In the genomic region with DNA sequence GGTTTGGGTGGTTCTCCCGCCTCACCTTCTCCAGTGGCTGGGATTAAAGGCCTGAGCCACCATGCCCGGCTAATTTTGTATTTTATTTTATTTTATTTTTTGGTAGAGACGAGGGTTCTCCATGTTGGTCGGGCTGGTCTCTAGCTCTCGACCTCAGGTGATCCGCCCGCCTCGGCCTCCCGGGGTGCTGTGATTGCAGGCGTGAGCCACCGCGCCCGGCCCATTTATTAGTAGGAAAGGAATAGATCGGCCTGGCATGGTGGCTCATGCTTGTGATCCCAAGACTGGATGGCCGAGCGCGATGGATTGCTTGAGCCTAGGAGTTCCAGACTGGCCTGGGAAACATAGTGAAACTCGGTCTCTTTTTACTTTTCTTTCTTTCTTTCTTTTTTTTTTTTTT, we compare ENCODE assay signal across 27 cellular contexts.
"Had no signal": no experiment of that assay in that cellular context is flagged by ENCODE, and none has a peak within 500 bp of the region (broad histone marks: within the 10 kb centered on the region; RNA-seq: fewer than 3 reads in every experiment).

No MANE protein-coding gene starts in this region.

- H3K4me3 Mint-ChIP-seq: naive thymus-derived CD8-positive, alpha-beta T cell; natural killer cell treated with Interleukin-12 subunit alpha and Interleukin-12 subunit beta and Interleukin-15 and Interleukin-18, amount 100 ng/mL, for 72 hours; nephron progenitor cell; neural crest cell; stimulated activated effector memory CD8-positive, alpha-beta T cell treated with anti-CD3 and anti-CD28 coated beads, Interleukin-12 subunit alpha, Interleukin-12 subunit beta, amount 100 ng/mL, for 72 hours; stimulated activated naive B cell treated with anti-CD40 and anti-IgM and Interleukin-4, amounts not matched to agents 10 μg/mL and 1 μg/mL and 100 μg/mL, for 72 hours; stimulated activated naive CD8-positive, alpha-beta T cell treated with anti-CD3 and anti-CD28 coated beads, Interleukin-15, Interleukin-2, amounts not matched to agents 100 ng/mL and 50 ng/mL, for 24 hours; type B pancreatic cell had no signal

- H3K9me3 ChIP-seq: neutrophil, pancreas, psoas muscle, right lobe of liver, sigmoid colon, stomach, tibial artery, transverse colon, upper lobe of right lung, uterus had no signal

- H3K27ac Mint-ChIP-seq: natural killer cell treated with Interleukin-12 subunit alpha and Interleukin-12 subunit beta and Interleukin-15 and Interleukin-18, amount 100 ng/mL, for 72 hours; progenitor cell of endocrine pancreas; stimulated activated effector memory CD8-positive, alpha-beta T cell treated with anti-CD3 and anti-CD28 coated beads, Interleukin-12 subunit alpha, Interleukin-12 subunit beta, amount 100 ng/mL, for 72 hours; stimulated activated naive B cell treated with anti-CD40 and anti-IgM and Interleukin-4, amounts not matched to agents 10 μg/mL and 1 μg/mL and 100 μg/mL, for 72 hours; stimulated activated naive CD8-positive, alpha-beta T cell treated with anti-CD3 and anti-CD28 coated beads, Interleukin-15, Interleukin-2, amounts not matched to agents 100 ng/mL and 50 ng/mL, for 24 hours; type B pancreatic cell had no signal

- H3K9me3 Mint-ChIP-seq: natural killer cell treated with Interleukin-12 subunit alpha and Interleukin-12 subunit beta and Interleukin-15 and Interleukin-18, amount 100 ng/mL, for 72 hours; stimulated activated effector memory CD8-positive, alpha-beta T cell treated with anti-CD3 and anti-CD28 coated beads, Interleukin-12 subunit alpha, Interleukin-12 subunit beta, amount 100 ng/mL, for 72 hours; stimulated activated naive CD8-positive, alpha-beta T cell treated with anti-CD3 and anti-CD28 coated beads, Interleukin-15, Interleukin-2, amounts not matched to agents 100 ng/mL and 50 ng/mL, for 24 hours had no signal

- H3K4me1 ChIP-seq: pancreas, psoas muscle, right lobe of liver, sigmoid colon, stomach, tibial artery, transverse colon, upper lobe of right lung, uterus had no signal

- H3K27me3 Mint-ChIP-seq: naive thymus-derived CD8-positive, alpha-beta T cell; progenitor cell of endocrine pancreas; stimulated activated naive CD8-positive, alpha-beta T cell treated with anti-CD3 and anti-CD28 coated beads, Interleukin-15, Interleukin-2, amounts not matched to agents 100 ng/mL and 50 ng/mL, for 24 hours had no signal

- H3K4me3 ChIP-seq: pancreas, psoas muscle, right lobe of liver, sigmoid colon, stomach, tibial artery, transverse colon, upper lobe of right lung, uterus had no signal

- H3K27me3 ChIP-seq: neutrophil, pancreas, right lobe of liver, sigmoid colon, stomach, tibial artery, transverse colon, upper lobe of right lung, uterus had no signal

- H3K36me3 Mint-ChIP-seq: natural killer cell treated with Interleukin-12 subunit alpha and Interleukin-12 subunit beta and Interleukin-15 and Interleukin-18, amount 100 ng/mL, for 72 hours; stimulated activated effector memory CD8-positive, alpha-beta T cell treated with anti-CD3 and anti-CD28 coated beads, Interleukin-12 subunit alpha, Interleukin-12 subunit beta, amount 100 ng/mL, for 72 hours; type B pancreatic cell had no signal

- FAIRE-seq: pancreas, small intestine had no signal

- DNase-seq: nephron progenitor cell; nucleus accumbens; pancreas; psoas muscle; right cardiac atrium; right lobe of liver; sigmoid colon; small intestine; stimulated activated CD4-positive, alpha-beta T cell treated with anti-CD3 and anti-CD28 coated beads, Interleukin-15, amount 100 ng/mL, for 24 hours; stimulated activated CD4-positive, alpha-beta T cell treated with anti-CD3 and anti-CD28 coated beads, Interleukin-2, amount 100 ng/mL, for 24 hours; stimulated activated CD4-positive, alpha-beta T cell treated with anti-CD3 and anti-CD28 coated beads, Interleukin-2, amount 100 ng/mL, for 48 hours; stimulated activated CD4-positive, alpha-beta T cell treated with anti-CD3 and anti-CD28 coated beads, Interleukin-4, amount 100 ng/mL, for 24 hours; stimulated activated naive B cell treated with anti-CD40 and anti-IgM and Interleukin-4, amounts not matched to agents 10 μg/mL and 1 μg/mL and 100 μg/mL, for 72 hours; stimulated activated naive CD4-positive, alpha-beta T cell treated with Interleukin-2 at 50 U/mL for 16 hours; stomach; tibial artery; transverse colon; upper lobe of right lung; uterus had no signal

- H3K4me1 Mint-ChIP-seq: neural crest cell; stimulated activated effector memory CD8-positive, alpha-beta T cell treated with anti-CD3 and anti-CD28 coated beads, Interleukin-12 subunit alpha, Interleukin-12 subunit beta, amount 100 ng/mL, for 72 hours; stimulated activated naive B cell treated with anti-CD40 and anti-IgM and Interleukin-4, amounts not matched to agents 10 μg/mL and 1 μg/mL and 100 μg/mL, for 72 hours had no signal

- ATAC-seq: naive thymus-derived CD8-positive, alpha-beta T cell; natural killer cell treated with Interleukin-12 subunit alpha and Interleukin-12 subunit beta and Interleukin-15 and Interleukin-18, amount 100 ng/mL, for 72 hours; pancreas; psoas muscle; right cardiac atrium; right lobe of liver; stimulated activated effector memory CD8-positive, alpha-beta T cell treated with anti-CD3 and anti-CD28 coated beads, Interleukin-12 subunit alpha, Interleukin-12 subunit beta, amount 100 ng/mL, for 72 hours; stimulated activated naive B cell treated with anti-CD40 and anti-IgM and Interleukin-4, amounts not matched to agents 10 μg/mL and 1 μg/mL and 100 μg/mL, for 72 hours; upper lobe of right lung had no signal

- H3K27ac ChIP-seq: neutrophil, pancreas, psoas muscle, right lobe of liver, sigmoid colon, stomach, tibial artery, transverse colon, upper lobe of right lung, uterus had no signal

- H3K36me3 ChIP-seq: neutrophil, pancreas, right lobe of liver, sigmoid colon, stomach, tibial artery, transverse colon, upper lobe of right lung, uterus had no signal
